27 cellular contexts compared by ENCODE assay signal in the genomic region with DNA sequence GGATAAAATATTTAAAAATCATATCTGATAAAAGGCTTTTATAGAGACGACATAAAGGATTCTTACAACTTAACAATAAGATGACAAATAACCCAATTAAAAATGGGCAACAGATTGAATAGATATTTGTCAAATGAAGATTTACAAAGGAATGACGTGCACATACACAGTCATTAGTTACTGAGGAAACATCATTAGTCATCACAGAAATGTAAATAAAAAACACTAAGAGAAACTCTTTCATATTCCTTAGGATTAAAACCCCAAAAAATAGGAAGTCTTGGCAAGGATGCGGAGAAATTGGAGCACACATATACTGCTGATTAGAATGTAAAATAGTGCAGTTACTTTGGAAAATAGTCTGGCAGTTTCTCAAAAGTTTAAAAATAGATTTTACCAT.
"Had no signal": no experiment of that assay in that cellular context is flagged by ENCODE, and none has a peak within 500 bp of the region (broad histone marks: within the 10 kb centered on the region; RNA-seq: fewer than 3 reads in every experiment).

No MANE protein-coding gene starts in this region.

- H3K27ac Mint-ChIP-seq: immature natural killer cell; memory B cell; natural killer cell; stimulated activated effector memory CD8-positive, alpha-beta T cell treated with anti-CD3 and anti-CD28 coated beads, Interleukin-12 subunit alpha, Interleukin-12 subunit beta, amount 100 ng/mL, for 72 hours had no signal

- H3K27ac ChIP-seq: coronary artery, esophagus squamous epithelium, lower lobe of right lung, ovary, psoas muscle, sigmoid colon, stomach, thyroid gland had no signal

- H3K9me3 ChIP-seq: lower lobe of right lung, ovary, psoas muscle, sigmoid colon, stomach, thyroid gland had no signal

- FAIRE-seq: endothelial cell of umbilical vein had no signal

- H3K27me3 ChIP-seq: esophagus squamous epithelium, ovary, sigmoid colon, stomach, thyroid gland had no signal

- DNase-seq: dermis blood vessel endothelial cell; effector memory CD4-positive, alpha-beta T cell; erythroblast; esophagus squamous epithelium; foreskin melanocyte; hypothalamus; immature natural killer cell; islet precursor cell; left ventricle myocardium superior; lower lobe of right lung; natural killer cell; occipital lobe; ovary; posterior cingulate gyrus; psoas muscle; right cardiac atrium; sigmoid colon; stimulated activated CD4-positive, alpha-beta T cell treated with anti-CD3 and anti-CD28 coated beads, Interleukin-2, amount 100 ng/mL, for 24 hours; stimulated activated CD4-positive, alpha-beta T cell treated with anti-CD3 and anti-CD28 coated beads, Interleukin-4, amount 100 ng/mL, for 24 hours; stimulated activated naive CD4-positive, alpha-beta T cell treated with Interleukin-2 at 50 U/mL for 16 hours; stomach; thyroid gland; trophoblast cell had no signal

- H3K27me3 Mint-ChIP-seq: memory B cell had no signal

- H3K36me3 ChIP-seq: esophagus squamous epithelium, lower lobe of right lung, ovary, sigmoid colon, stomach, thyroid gland had no signal

- H3K4me3 ChIP-seq: coronary artery, esophagus squamous epithelium, lower lobe of right lung, ovary, psoas muscle, sigmoid colon, stomach, thyroid gland had no signal

- H3K36me3 Mint-ChIP-seq: memory B cell; stimulated activated effector memory CD8-positive, alpha-beta T cell treated with anti-CD3 and anti-CD28 coated beads, Interleukin-12 subunit alpha, Interleukin-12 subunit beta, amount 100 ng/mL, for 72 hours had no signal

- H3K4me1 Mint-ChIP-seq: immature natural killer cell; memory B cell; natural killer cell; stimulated activated effector memory CD8-positive, alpha-beta T cell treated with anti-CD3 and anti-CD28 coated beads, Interleukin-12 subunit alpha, Interleukin-12 subunit beta, amount 100 ng/mL, for 72 hours had no signal

- ATAC-seq: left ventricle myocardium superior; lower lobe of right lung; natural killer cell; psoas muscle; right cardiac atrium; stimulated activated effector memory CD8-positive, alpha-beta T cell treated with anti-CD3 and anti-CD28 coated beads, Interleukin-12 subunit alpha, Interleukin-12 subunit beta, amount 100 ng/mL, for 72 hours had no signal

- H3K4me1 ChIP-seq: esophagus squamous epithelium, lower lobe of right lung, psoas muscle, sigmoid colon, stomach, thyroid gland had no signal

- H3K4me3 Mint-ChIP-seq: immature natural killer cell; memory B cell; natural killer cell; stimulated activated effector memory CD8-positive, alpha-beta T cell treated with anti-CD3 and anti-CD28 coated beads, Interleukin-12 subunit alpha, Interleukin-12 subunit beta, amount 100 ng/mL, for 72 hours had no signal
